19 cellular contexts compared by ENCODE assay signal in genomic region chr16:25041437-25041836, GRCh38. TPM values are rescaled to one million over a fixed set of nuclear protein-coding genes. Genes with fewer than 3 reads are reported as not detected.
DNase-seq lines count a peak whose midpoint lies in the region; ATAC-seq, FAIRE-seq and TF ChIP-seq lines count a peak whose summit lies in the region.
"Had no signal": no experiment of that assay in that cellular context is flagged by ENCODE, and none has a peak within 500 bp of the region (broad histone marks: within the 10 kb centered on the region; RNA-seq: fewer than 3 reads in every experiment).

No MANE protein-coding gene starts in this region.

- H3K27ac Mint-ChIP-seq in activated CD4-positive, alpha-beta T cell treated with anti-CD3 and anti-CD28 coated beads for 36 hours = no peak overlapping the region

- H4K20me1 ChIP-seq in OCI-LY3 (ENCODE audit: insufficient read depth, low read length) = no peaks in the 10 kb centered on the region
- H4K20me1 ChIP-seq in K562 (replicated peaks; ENCODE audit: control insufficient read depth, insufficient read depth, low read length) = no peaks in the 10 kb centered on the region
- H4K20me1 ChIP-seq: BLaER1 treated with 17β-estradiol and CSF1 and Interleukin-3, amounts not matched to agents 10 nM and 100 nM had no signal

- intact Hi-C loops in K562 (cut with micrococcal nuclease) = no loop called here
- intact Hi-C loops in activated CD4-positive, alpha-beta T cell treated with anti-CD3 and anti-CD28 coated beads for 36 hours (cut with DNase I, micrococcal nuclease) = no loop called here

- peak overlapping the region; percentile 80 for H3K9ac ChIP-seq in OCI-LY3 (ENCODE audit: low read length)
- no peak overlapping the region for H3K9ac ChIP-seq in K562 (ENCODE audit: insufficient read depth in 1 of 2, low read depth in 2 of 2, low read length in 2 of 2)
- H3K9ac ChIP-seq: BLaER1 treated with 17β-estradiol and CSF1 and Interleukin-3, amounts not matched to agents 10 nM and 100 nM had no signal

- CTCF ChIA-PET in K562 (lab: Yijun Ruan, JAX; ENCODE audit: low intra/inter-chr PET ratio) = no interaction called here
- CTCF ChIA-PET in activated CD4-positive, alpha-beta T cell treated with anti-CD3 and anti-CD28 coated beads for 36 hours (lab: Charles Lee) = interaction anchor here (0.6 kb wide), 1 partner anchor 113 kb away, joined by 3 read pairs; no protein-coding TSS in a partner anchor

- POLR2A ChIA-PET in K562 (lab: Yijun Ruan, JAX) = interaction anchor here (0.7 to 1.9 kb wide), 3 partner anchors 10 to 55 kb away, joined by 3 to 6 read pairs (median 3); no protein-coding TSS in a partner anchor
- POLR2A ChIA-PET in activated CD4-positive, alpha-beta T cell treated with anti-CD3 and anti-CD28 coated beads for 36 hours (lab: Charles Lee) = no interaction called here

- peaks cover 4% of the 10 kb centered on the region for H3K36me3 ChIP-seq in OCI-LY3 (replicated peaks; ENCODE audit: low read depth, low read length)
- no peaks in the 10 kb centered on the region for H3K36me3 ChIP-seq in K562 (ENCODE audit: control insufficient read depth, insufficient read depth, low read length)
- H3K36me3 ChIP-seq: BLaER1 treated with 17β-estradiol and CSF1 and Interleukin-3, amounts not matched to agents 10 nM and 100 nM; HAP-1 had no signal

- H2AFZ ChIP-seq in OCI-LY3 (ENCODE audit: low read depth, low read length) (no peak overlapping the region), K562 (ENCODE audit: low read depth, low read length) (no peak overlapping the region)

- peaks cover 22% of the 10 kb centered on the region for H3K4me1 Mint-ChIP-seq in activated CD4-positive, alpha-beta T cell treated with anti-CD3 and anti-CD28 coated beads for 36 hours

- H3K9me3 Mint-ChIP-seq in activated CD4-positive, alpha-beta T cell treated with anti-CD3 and anti-CD28 coated beads for 36 hours (ENCODE audit: low read depth) = no peaks in the 10 kb centered on the region
- H3K9me3 Mint-ChIP-seq: CD4-positive, alpha-beta T cell had no signal

- H3K4me3 ChIP-seq in OCI-LY3 (ENCODE audit: low read length) (no peak overlapping the region), K562 (no peak overlapping the region)
- H3K4me3 ChIP-seq: BLaER1 treated with 17β-estradiol and CSF1 and Interleukin-3, amounts not matched to agents 10 nM and 100 nM; HAP-1 had no signal

- H3K27ac ChIP-seq in OCI-LY3 (ENCODE audit: low read length) (peak overlapping the region; percentile 95), K562 (ENCODE audit: extremely low read depth, low read depth, low read length) (no peak overlapping the region)
- H3K27ac ChIP-seq: 22Rv1; BLaER1 treated with 17β-estradiol and CSF1 and Interleukin-3, amounts not matched to agents 10 nM and 100 nM had no signal

- no peaks in the 10 kb centered on the region for H3K27me3 Mint-ChIP-seq in activated CD4-positive, alpha-beta T cell treated with anti-CD3 and anti-CD28 coated beads for 36 hours
- H3K27me3 Mint-ChIP-seq: CD4-positive, alpha-beta T cell had no signal

- no peak for TF ChIP-seq EP300 in K562 (IDR thresholded peaks at IDR 0.05; ENCODE audit: low read length)

- FAIRE-seq in K562 (lab: Jason Lieb, UNC) = no peak
- FAIRE-seq: G401.6, GM12892, HTR-8/SVneo had no signal

- peaks cover 50% of the 10 kb centered on the region for H3K79me2 ChIP-seq in OCI-LY3 (ENCODE audit: low read length)
- H3K79me2 ChIP-seq in K562 (ENCODE audit: control insufficient read depth, insufficient read depth, low read length) = no peaks in the 10 kb centered on the region

- in situ Hi-C loops in K562 (cut with MboI) = no loop called here

- no peaks in the 10 kb centered on the region for H3K36me3 Mint-ChIP-seq in activated CD4-positive, alpha-beta T cell treated with anti-CD3 and anti-CD28 coated beads for 36 hours (ENCODE audit: low read depth)

- H3K4me2 ChIP-seq in OCI-LY3 (ENCODE audit: low read length) = peak overlapping the region; percentile 59
- no peak overlapping the region for H3K4me2 ChIP-seq in K562 (ENCODE audit: insufficient read depth, low read length)

- no peak for TF ChIP-seq CTCF in OCI-LY3 (IDR thresholded peaks at IDR 0.05; ENCODE audit: low read depth, low read length)
- TF ChIP-seq CTCF in K562 (IDR thresholded peaks at IDR 0.05 in 2 of 3, conservative IDR thresholded peaks at IDR 0.05 in 1 of 3; ENCODE audit: insufficient read depth in 2 of 3, low read depth in 1 of 3, low read length in 3 of 3) = no peak

- WGBS in K562 (ENCODE audit: insufficient coverage, low coverage, missing lambda C conversion rate) = 43% methylated on average over 3 of the region's 3 CpGs

- H3K4me1 ChIP-seq in OCI-LY3 (ENCODE audit: low read length) (peaks cover 96% of the 10 kb centered on the region), K562 (replicated peaks in 1 of 2; ENCODE audit: control insufficient read depth in 2 of 2, insufficient read depth in 2 of 2, low read length in 2 of 2) (peaks cover 10 to 21% of the 10 kb centered on the region in 2 experiments; a peak in 4 of 5 replicates)
- H3K4me1 ChIP-seq: HAP-1 had no signal

- TF ChIP-seq POLR2A in K562 (conservative IDR thresholded peaks at IDR 0.05) = no peak

- H3K9me3 ChIP-seq in OCI-LY3 (ENCODE audit: insufficient read depth, low read length) = no peaks in the 10 kb centered on the region
- no peaks in the 10 kb centered on the region for H3K9me3 ChIP-seq in K562 (replicated peaks; ENCODE audit: control insufficient read depth, insufficient read depth, low read depth, low read length)
- H3K9me3 ChIP-seq: BLaER1 treated with 17β-estradiol and CSF1 and Interleukin-3, amounts not matched to agents 10 nM and 100 nM; HAP-1 had no signal

- no peaks in the 10 kb centered on the region for H3K9me1 ChIP-seq in K562 (ENCODE audit: control insufficient read depth, insufficient read depth, low read length)

- peak; percentile 20 for DNase-seq in NCI-H82 (lab: John Stamatoyannopoulos, UW)
- DNase-seq in NCI-H82 treated with DMSO at 0.1 percent for 48 hours (lab: John Stamatoyannopoulos, UW; ENCODE audit: unreplicated experiment) = no peak
- DNase-seq in K562 (ENCODE audit: extremely low read depth in 1 of 4, low spot score in 3 of 4) = no peak
- no peak for DNase-seq in EL
- no peak for DNase-seq in NCI-H526 (lab: John Stamatoyannopoulos, UW)
- DNase-seq in activated CD4-positive, alpha-beta T cell treated with anti-CD3 and anti-CD28 coated beads for 36 hours = no peak
- DNase-seq: AML-193; Calu3; CD4-positive, alpha-beta T cell; DMS 273 treated with DMSO at 0.1 percent for 48 hours; GOT3; KG1 had no signal

- no TSS peak for BruUV-seq in K562 (replicated peaks; lab: Mats Ljungman, UMichigan)

- ATAC-seq in K562 = no peak
- no peak for ATAC-seq in activated CD4-positive, alpha-beta T cell treated with anti-CD3 and anti-CD28 coated beads for 36 hours

- TF ChIP-seq RAD21 in K562 (CRISPR knock-in tag; conservative IDR thresholded peaks at IDR 0.05 in 1 of 2, IDR thresholded peaks at IDR 0.05 in 1 of 2) = no peak

- H3K27me3 ChIP-seq in OCI-LY3 (ENCODE audit: low read depth, low read length) (no peaks in the 10 kb centered on the region), K562 (ENCODE audit: control insufficient read depth in 2 of 2, insufficient read depth in 2 of 2, low read length in 2 of 2) (no peaks in the 10 kb centered on the region)
- H3K27me3 ChIP-seq: BLaER1 treated with 17β-estradiol and CSF1 and Interleukin-3, amounts not matched to agents 10 nM and 100 nM had no signal

- H3K4me3 Mint-ChIP-seq in activated CD4-positive, alpha-beta T cell treated with anti-CD3 and anti-CD28 coated beads for 36 hours = no peak overlapping the region
- H3K4me3 Mint-ChIP-seq: CD4-positive, alpha-beta T cell had no signal

RNA-seq across cellular contexts. Expression of gene ARHGAP17, which starts 26.3 kb away (rescaled TPM):
- total RNA-seq in K562 (2011; cell fraction: chromatin; rRNA removed; ENCODE audit: low replicate concordance) = 86.7 and 111 TPM in 2 replicates
- 35.9 and 49.1 TPM in 2 replicates for total RNA-seq in K562 (2011; cell fraction: nucleolus; rRNA removed)
- 72.0 and 106 TPM in 2 replicates for total RNA-seq in K562 (2011; cell fraction: nucleoplasm; rRNA removed)
- total RNA-seq in K562 (2014; rRNA removed) (10.9 and 14.4 TPM in 2 replicates), K562 (2014; rRNA removed; fragmentation: Illumina TruSeq; extraction: Trizol) (13.6 and 14.0 TPM in 2 replicates), K562 (2015; rRNA removed; fragmentation: Illumina TruSeq; extraction: Trizol) (10.4 and 14.4 TPM in 2 replicates), K562 (2021) (39.5 and 45.1 TPM in 2 replicates)
- polyA plus RNA-seq in K562 (2011; rRNA removed) (9.9 and 10.6 TPM in 2 replicates), K562 (2014; fragmentation: Illumina TruSeq; extraction: Trizol) (32.7 and 41.5 TPM in 2 replicates), K562 (2014; fragmentation: Nextera tagmentation; extraction: Ambion mirVana) (1 to 10 TPM; 5.8 to 8.0 TPM), K562 (2014; rRNA removed) (18.1 and 22.8 TPM in 2 replicates)
- polyA plus RNA-seq in K562 (2011; cell fraction: cytosol; rRNA removed) = 8.3 and 9.3 TPM in 2 replicates
- polyA plus RNA-seq in K562 (2011; cell fraction: nucleus; rRNA removed) = 27.4 and 27.8 TPM in 2 replicates
- 19.4 and 26.5 TPM in 2 replicates for polyA plus RNA-seq in K562 (2012)
- polyA minus RNA-seq in K562 (2011; rRNA and poly(A)+ RNA removed) = 23.2 and 25.8 TPM in 2 replicates
- polyA minus RNA-seq in K562 (2011; cell fraction: cytosol; rRNA and poly(A)+ RNA removed) = 13.8 and 19.8 TPM in 2 replicates
- 16.4 and 22.4 TPM in 2 replicates for polyA minus RNA-seq in K562 (2011; cell fraction: nucleus; rRNA and poly(A)+ RNA removed)
- total RNA-seq in activated CD4-positive, alpha-beta T cell treated with anti-CD3 and anti-CD28 coated beads for 36 hours = 10 to 100 TPM; 55.1 to 60.4 TPM
